1 cellular context compared by ENCODE assay signal in genomic region chr10:73495884-73496674, GRCh38.
TF ChIP-seq lines count a peak whose summit lies in the region.

TSS of gene PPP3CB (minus strand) at chr10:73496024. CDS start at chr10:73495889, 135 bp downstream.

TF ChIP-seq in K562, 482 proteins besides CTCF, POLR2A, EP300 and RAD21 (continued from another document and continues in another):
- TF ChIP-seq ZHX1 (conservative IDR thresholded peaks at IDR 0.05; ENCODE audit: low read length) (0 out of 2 replicates have a peak, but pooled peaks have one; percentile 26), PRMT5 (CRISPR knock-in tag; IDR thresholded peaks at IDR 0.05) (no peak), POLR2H (tag; IDR thresholded peaks at IDR 0.05; ENCODE audit: low read depth) (peak; percentile 80), ZNF316 (IDR thresholded peaks at IDR 0.05) (no peak), GMEB1 (CRISPR knock-in tag; IDR thresholded peaks at IDR 0.05) (no peak), NEUROD1 (IDR thresholded peaks at IDR 0.05; ENCODE audit: borderline replicate concordance, low read depth, low read length, partially characterized antibody) (peak; percentile 94), RFX7 (CRISPR knock-in tag; IDR thresholded peaks at IDR 0.05) (no peak), ETV5 (CRISPR knock-in tag; IDR thresholded peaks at IDR 0.05; ENCODE audit: low read depth) (no peak), USF1 (CRISPR knock-in tag; IDR thresholded peaks at IDR 0.05) (no peak), HNRNPK (IDR thresholded peaks at IDR 0.05; ENCODE audit: low read depth, low read length, poor library complexity, severe bottlenecking) (no peak), PRDM10 (IDR thresholded peaks at IDR 0.05; ENCODE audit: partially characterized antibody) (peak; percentile 19), NR2C2 (CRISPR knock-in tag; IDR thresholded peaks at IDR 0.05) (no peak), NR2C2 (tag; IDR thresholded peaks at IDR 0.05) (peak; percentile 87), RBBP5 (IDR thresholded peaks at IDR 0.05; ENCODE audit: borderline replicate concordance, insufficient read depth, low read length, poor library complexity, severe bottlenecking) (no peak), FOXA1 (IDR thresholded peaks at IDR 0.05; ENCODE audit: borderline replicate concordance) (no peak), ZNF75A (CRISPR knock-in tag; IDR thresholded peaks at IDR 0.05) (no peak), ZNF384 (IDR thresholded peaks at IDR 0.05; ENCODE audit: low read depth, low read length) (peak; percentile 33; the same call in 1 of the 2 replicates), MAFF (IDR thresholded peaks at IDR 0.05; ENCODE audit: low read length) (no peak), ATF4 (CRISPR knock-in tag; IDR thresholded peaks at IDR 0.05) (no peak), CREB3L1 (IDR thresholded peaks at IDR 0.05; ENCODE audit: borderline replicate concordance, low read depth) (peak; percentile 18; the same call in 1 of the 2 replicates), COPS2 (conservative IDR thresholded peaks at IDR 0.05) (no peak), ZNF449 (CRISPR knock-in tag; IDR thresholded peaks at IDR 0.05) (no peak), DNMT1 (IDR thresholded peaks at IDR 0.05) (no peak), MAFG (tag; conservative IDR thresholded peaks at IDR 0.05) (no peak), ZFPM2 (CRISPR knock-in tag; IDR thresholded peaks at IDR 0.05) (peak; percentile 27; the same call in 1 of the 2 replicates), BDP1 (IDR thresholded peaks at IDR 0.05; ENCODE audit: insufficient read depth, insufficient read length) (no peak), KLF10 (CRISPR knock-in tag; IDR thresholded peaks at IDR 0.05) (no peak), BMI1 (IDR thresholded peaks at IDR 0.05; ENCODE audit: low read length) (no peak), MIER1 (IDR thresholded peaks at IDR 0.05; ENCODE audit: low read depth) (no peak), ZBTB2 (IDR thresholded peaks at IDR 0.05) (peak; percentile 15; the same call in 1 of the 2 replicates), HNRNPLL (IDR thresholded peaks at IDR 0.05; ENCODE audit: low read depth, low read length, poor library complexity, severe bottlenecking) (no peak), SREBF1 (IDR thresholded peaks at IDR 0.05; ENCODE audit: borderline replicate concordance, low read depth, low read length) (no peak), ZNF212 (CRISPR knock-in tag; IDR thresholded peaks at IDR 0.05) (no peak), MECOM (CRISPR knock-in tag; IDR thresholded peaks at IDR 0.05) (no peak), PHF8 (IDR thresholded peaks at IDR 0.05; ENCODE audit: borderline replicate concordance, low read length) (no peak), ZNF143 (CRISPR knock-in tag; IDR thresholded peaks at IDR 0.05) (peak; percentile 81), ADNP (tag; IDR thresholded peaks at IDR 0.05) (no peak), ZNF347 (CRISPR knock-in tag; IDR thresholded peaks at IDR 0.05; ENCODE audit: low read depth) (no peak), TAF15 (IDR thresholded peaks at IDR 0.05; ENCODE audit: low read depth, low read length) (no peak), ZKSCAN8 (CRISPR knock-in tag; IDR thresholded peaks at IDR 0.05) (no peak), MAZ (CRISPR knock-in tag; conservative IDR thresholded peaks at IDR 0.05 in 1 of 2, IDR thresholded peaks at IDR 0.05 in 1 of 2) (peak in 1 of 2 experiments; percentile 65; a peak in 2 of 4 replicates), BRD9 (IDR thresholded peaks at IDR 0.05; ENCODE audit: low read depth, partially characterized antibody) (peak; percentile 42), ZNF140 (CRISPR knock-in tag; IDR thresholded peaks at IDR 0.05) (no peak), ATF1 (CRISPR knock-in tag; IDR thresholded peaks at IDR 0.05) (no peak), ATF1 (tag; IDR thresholded peaks at IDR 0.05) (0 out of 2 replicates have a peak, but pooled peaks have one; percentile 10), ELF2 (CRISPR knock-in tag; IDR thresholded peaks at IDR 0.05) (no peak), EGR1 (conservative IDR thresholded peaks at IDR 0.05) (peak; percentile 100), ZNF707 (CRISPR knock-in tag; conservative IDR thresholded peaks at IDR 0.05) (no peak), NR3C1 (CRISPR knock-in tag; IDR thresholded peaks at IDR 0.05) (no peak), HOMEZ (CRISPR knock-in tag; IDR thresholded peaks at IDR 0.05) (no peak), ILF3 (IDR thresholded peaks at IDR 0.05; ENCODE audit: borderline replicate concordance) (peak; percentile 20; the same call in 1 of the 2 replicates), ZNF511 (CRISPR knock-in tag; IDR thresholded peaks at IDR 0.05) (no peak), RFX1 (IDR thresholded peaks at IDR 0.05) (peak; percentile 4; the same call in 1 of the 2 replicates), RCOR1 (IDR thresholded peaks at IDR 0.05; ENCODE audit: borderline replicate concordance in 1 of 2, low read depth in 2 of 2, low read length in 2 of 2) (peak in 1 of 2 experiments; percentile 48; a peak in 1 of 4 replicates), ZNF3 (CRISPR knock-in tag; IDR thresholded peaks at IDR 0.05) (no peak), CEBPB (tag; IDR thresholded peaks at IDR 0.05) (no peak), HMGN3 (IDR thresholded peaks at IDR 0.05; ENCODE audit: borderline replicate concordance, extremely low read depth, insufficient read length, low read depth, low read length) (peak; percentile 47), CSDE1 (IDR thresholded peaks at IDR 0.05) (peak in 1 of 2 experiments; percentile 50; a peak in 1 of 4 replicates), GTF2E2 (tag; IDR thresholded peaks at IDR 0.05) (0 out of 2 replicates have a peak, but pooled peaks have one; percentile 2)
